In the genomic region with DNA sequence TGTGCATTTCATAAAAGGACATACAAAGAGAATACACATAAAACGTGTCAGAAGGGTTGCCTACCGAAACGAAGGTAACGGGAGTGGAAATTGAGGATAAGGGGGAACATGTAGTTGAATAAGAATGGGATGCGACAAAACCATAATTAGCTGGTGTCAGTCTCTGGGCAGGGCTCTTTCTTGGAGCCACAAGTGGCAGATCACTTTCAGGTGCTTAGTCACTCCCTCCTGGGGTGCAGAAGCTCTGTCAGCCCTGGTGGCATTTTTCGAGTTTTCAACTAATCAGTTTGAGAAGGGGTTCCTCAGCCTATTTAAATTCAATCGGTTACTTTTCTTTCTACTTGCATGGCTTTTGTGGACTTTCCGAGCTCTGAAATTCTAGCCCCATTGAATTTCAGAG, we compare ENCODE assay signal across 17 cellular contexts.
DNase-seq lines count a peak whose midpoint lies in the region; ATAC-seq and TF ChIP-seq lines count a peak whose summit lies in the region.
"Had no signal": no experiment of that assay in that cellular context is flagged by ENCODE, and none has a peak within 500 bp of the region (broad histone marks: within the 10 kb centered on the region; RNA-seq: fewer than 3 reads in every experiment).

No MANE protein-coding gene starts in this region.

- H3K27me3 Mint-ChIP-seq in GM23338 (ENCODE audit: insufficient read depth, low read depth, poor library complexity) (peaks cover 6% of the 10 kb centered on the region), endodermal cell (ENCODE audit: insufficient read depth) (peaks cover 14% of the 10 kb centered on the region), neural progenitor cell (ENCODE audit: insufficient read depth, low read depth) (peaks cover 14% of the 10 kb centered on the region)

- H3K9me2 ChIP-seq in GM23338 (ENCODE audit: insufficient read depth): 0 out of 2 replicates have a peak, but pooled peaks cover 5% of the 10 kb centered on the region

- no peaks in the 10 kb centered on the region; the same call in 2 of the 3 replicates for H3K36me3 Mint-ChIP-seq in GM23338 (ENCODE audit: low read depth)
- no peaks in the 10 kb centered on the region for H3K36me3 Mint-ChIP-seq in endodermal cell (ENCODE audit: low read depth)
- H3K36me3 Mint-ChIP-seq in neural progenitor cell: no peaks in the 10 kb centered on the region
- H3K36me3 Mint-ChIP-seq: CD14-positive monocyte; CD4-positive, alpha-beta memory T cell had no signal

- ATAC-seq in GM23338 (no peak), HG03571 (IDR thresholded peaks at IDR 0.05; ENCODE audit: unreplicated experiment) (no peak), GM19324 (IDR thresholded peaks at IDR 0.05; ENCODE audit: low FRiP score, unreplicated experiment) (no peak)

- 53 to 57% methylated on average over 7 to 8 of the region's 8 CpGs for WGBS in endodermal cell (ENCODE audit: insufficient coverage in 1 of 2, insufficient read length in 1 of 2), 2 experiments

- H3K36me3 ChIP-seq in GM23338 (ENCODE audit: insufficient read depth) (no peaks in the 10 kb centered on the region), endodermal cell (ENCODE audit: control insufficient read depth, insufficient read depth, low read length) (no peaks in the 10 kb centered on the region), neural progenitor cell (no peaks in the 10 kb centered on the region)
- H3K36me3 ChIP-seq: BLaER1 had no signal

- H3K27ac ChIP-seq in GM23338 (ENCODE audit: low read depth) (no peak overlapping the region), endodermal cell (ENCODE audit: low read depth, low read length) (no peak overlapping the region), neural progenitor cell (no peak overlapping the region)
- H3K27ac ChIP-seq: BLaER1, HL-60 had no signal

- H3K27ac Mint-ChIP-seq in GM23338 (no peak overlapping the region), endodermal cell (no peak overlapping the region), neural progenitor cell (no peak overlapping the region)
- H3K27ac Mint-ChIP-seq: CD14-positive monocyte; CD4-positive, alpha-beta memory T cell; H9 had no signal

- H3K9me3 ChIP-seq in endodermal cell (ENCODE audit: control insufficient read depth, low read length): no peaks in the 10 kb centered on the region
- no peaks in the 10 kb centered on the region for H3K9me3 ChIP-seq in neural progenitor cell (ENCODE audit: low read depth)
- H3K9me3 ChIP-seq: BLaER1 had no signal

- H3K27me3 ChIP-seq in GM23338 (ENCODE audit: insufficient read depth) (no peaks in the 10 kb centered on the region), endodermal cell (ENCODE audit: control insufficient read depth, insufficient read depth, low read length, poor library complexity, severe bottlenecking) (peaks cover 8% of the 10 kb centered on the region), neural progenitor cell (no peaks in the 10 kb centered on the region)
- H3K27me3 ChIP-seq: BLaER1 had no signal

- H4K20me1 ChIP-seq in GM23338 (replicated peaks; ENCODE audit: insufficient read depth): no peaks in the 10 kb centered on the region
- H4K20me1 ChIP-seq in neural progenitor cell (ENCODE audit: low read depth): no peaks in the 10 kb centered on the region
- H4K20me1 ChIP-seq: BLaER1 had no signal

- H3F3A ChIP-seq in GM23338 (replicated peaks; ENCODE audit: low read depth): no peaks in the 10 kb centered on the region
- no peaks in the 10 kb centered on the region for H3F3A ChIP-seq in neural progenitor cell (ENCODE audit: low read depth)

- H3K4me1 ChIP-seq in GM23338 (ENCODE audit: insufficient read depth) (peaks cover 4% of the 10 kb centered on the region; the same call in 1 of the 2 replicates), endodermal cell (ENCODE audit: control insufficient read depth, insufficient read depth, low read length) (no peaks in the 10 kb centered on the region), neural progenitor cell (peaks cover 7% of the 10 kb centered on the region)

- TF ChIP-seq CTCF in GM23338 (conservative IDR thresholded peaks at IDR 0.05; ENCODE audit: low read depth in 2 of 2) (no peak), endodermal cell (conservative IDR thresholded peaks at IDR 0.05) (no peak), neural progenitor cell (IDR thresholded peaks at IDR 0.05) (no peak)

- H3K4me2 ChIP-seq in GM23338 (no peak overlapping the region), neural progenitor cell (peak overlapping the region; percentile 3)
- H3K4me2 ChIP-seq: BLaER1 had no signal

- no peak overlapping the region for H3K4me3 ChIP-seq in GM23338
- H3K4me3 ChIP-seq in endodermal cell (ENCODE audit: low read length): no peak overlapping the region
- H3K4me3 ChIP-seq in neural progenitor cell: no peak overlapping the region
- H3K4me3 ChIP-seq: BLaER1 had no signal

- H3K4me1 Mint-ChIP-seq in GM23338: peaks cover 6% of the 10 kb centered on the region
- peaks cover 4% of the 10 kb centered on the region for H3K4me1 Mint-ChIP-seq in endodermal cell
- H3K4me1 Mint-ChIP-seq in neural progenitor cell: peaks cover 6% of the 10 kb centered on the region
- H3K4me1 Mint-ChIP-seq: CD14-positive monocyte; CD4-positive, alpha-beta memory T cell had no signal

- H3K79me2 ChIP-seq in GM23338 (replicated peaks; ENCODE audit: insufficient read depth) (no peaks in the 10 kb centered on the region), neural progenitor cell (ENCODE audit: low read depth) (no peaks in the 10 kb centered on the region)

- H3K9me3 Mint-ChIP-seq in GM23338 (no peaks in the 10 kb centered on the region; the same call in 2 of the 3 replicates), endodermal cell (no peaks in the 10 kb centered on the region), neural progenitor cell (no peaks in the 10 kb centered on the region)
- H3K9me3 Mint-ChIP-seq: CD14-positive monocyte, H9 had no signal

- H2AFZ ChIP-seq in GM23338 (no peak overlapping the region), neural progenitor cell (replicated peaks) (no peak overlapping the region)

- H3K9ac ChIP-seq in endodermal cell (ENCODE audit: extremely low read depth, low read length, poor library complexity, severe bottlenecking): no peak overlapping the region
- no peak overlapping the region for H3K9ac ChIP-seq in neural progenitor cell
- H3K9ac ChIP-seq: BLaER1 had no signal

- H3K4me3 Mint-ChIP-seq in GM23338 (no peak overlapping the region), endodermal cell (no peak overlapping the region), neural progenitor cell (no peak overlapping the region)
- H3K4me3 Mint-ChIP-seq: CD14-positive monocyte; CD4-positive, alpha-beta memory T cell; H9 had no signal

- DNase-seq in GM23338 (ENCODE audit: low spot score) (peak; percentile 13), NCI-H2107 treated with DMSO at 0.1 percent for 48 hours (lab: John Stamatoyannopoulos, UW; ENCODE audit: unreplicated experiment) (peak; percentile 42), endodermal cell (peak; percentile 64), neural progenitor cell (ENCODE audit: low spot score) (no peak), activated gamma-delta T cell (lab: John Stamatoyannopoulos, UW) (no peak)
- DNase-seq: 8988T; CD4-positive, alpha-beta memory T cell; DMS153; DMS79; GDM1; H9; IMR-90 had no signal

TF ChIP-seq in GM23338, 12 proteins besides CTCF, POLR2A, EP300 and RAD21 (continues in another document):
- TF ChIP-seq POLR2AphosphoS5 (IDR thresholded peaks at IDR 0.05; ENCODE audit: low read depth): no peak
- TF ChIP-seq ZNF114 (CRISPR knock-in tag; IDR thresholded peaks at IDR 0.05): no peak
- TF ChIP-seq STAT1 (IDR thresholded peaks at IDR 0.05; ENCODE audit: unreplicated experiment): no peak
- TF ChIP-seq ZNF331 (CRISPR knock-in tag; IDR thresholded peaks at IDR 0.05; ENCODE audit: low read depth): no peak
- no peak for TF ChIP-seq NANOG (IDR thresholded peaks at IDR 0.05; ENCODE audit: borderline replicate concordance)
- no peak for TF ChIP-seq CREB1 (CRISPR knock-in tag; IDR thresholded peaks at IDR 0.05; ENCODE audit: low read depth)
- TF ChIP-seq, protein P1, sequence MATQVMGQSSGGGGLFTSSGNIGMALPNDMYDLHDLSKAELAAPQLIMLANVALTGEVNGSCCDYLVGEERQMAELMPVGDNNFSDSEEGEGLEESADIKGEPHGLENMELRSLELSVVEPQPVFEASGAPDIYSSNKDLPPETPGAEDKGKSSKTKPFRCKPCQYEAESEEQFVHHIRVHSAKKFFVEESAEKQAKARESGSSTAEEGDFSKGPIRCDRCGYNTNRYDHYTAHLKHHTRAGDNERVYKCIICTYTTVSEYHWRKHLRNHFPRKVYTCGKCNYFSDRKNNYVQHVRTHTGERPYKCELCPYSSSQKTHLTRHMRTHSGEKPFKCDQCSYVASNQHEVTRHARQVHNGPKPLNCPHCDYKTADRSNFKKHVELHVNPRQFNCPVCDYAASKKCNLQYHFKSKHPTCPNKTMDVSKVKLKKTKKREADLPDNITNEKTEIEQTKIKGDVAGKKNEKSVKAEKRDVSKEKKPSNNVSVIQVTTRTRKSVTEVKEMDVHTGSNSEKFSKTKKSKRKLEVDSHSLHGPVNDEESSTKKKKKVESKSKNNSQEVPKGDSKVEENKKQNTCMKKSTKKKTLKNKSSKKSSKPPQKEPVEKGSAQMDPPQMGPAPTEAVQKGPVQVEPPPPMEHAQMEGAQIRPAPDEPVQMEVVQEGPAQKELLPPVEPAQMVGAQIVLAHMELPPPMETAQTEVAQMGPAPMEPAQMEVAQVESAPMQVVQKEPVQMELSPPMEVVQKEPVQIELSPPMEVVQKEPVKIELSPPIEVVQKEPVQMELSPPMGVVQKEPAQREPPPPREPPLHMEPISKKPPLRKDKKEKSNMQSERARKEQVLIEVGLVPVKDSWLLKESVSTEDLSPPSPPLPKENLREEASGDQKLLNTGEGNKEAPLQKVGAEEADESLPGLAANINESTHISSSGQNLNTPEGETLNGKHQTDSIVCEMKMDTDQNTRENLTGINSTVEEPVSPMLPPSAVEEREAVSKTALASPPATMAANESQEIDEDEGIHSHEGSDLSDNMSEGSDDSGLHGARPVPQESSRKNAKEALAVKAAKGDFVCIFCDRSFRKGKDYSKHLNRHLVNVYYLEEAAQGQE (IDR thresholded peaks at IDR 0.05; ENCODE audit: unreplicated experiment): no peak

Comparison
In these comparisons a context has a peak if more than half of its experiments do, and no peak if none do; other contexts are left out.
1. DNase-seq: peak in GM23338 (single experiment), NCI-H2107 treated with DMSO at 0.1 percent for 48 hours (single experiment) and endodermal cell (single experiment); none in neural progenitor cell (single experiment) and activated gamma-delta T cell (single experiment).